In genomic region chr20:19830351-19830750, GRCh38 we compare ENCODE assay signal across 25 cellular contexts.
DNase-seq lines count a peak whose midpoint lies in the region; ATAC-seq and TF ChIP-seq lines count a peak whose summit lies in the region.
"Had no signal": no experiment of that assay in that cellular context is flagged by ENCODE, and none has a peak within 500 bp of the region (broad histone marks: within the 10 kb centered on the region; RNA-seq: fewer than 3 reads in every experiment).

No MANE protein-coding gene starts in this region.

- dilution Hi-C loops in mammary epithelial cell (cut with HindIII; ENCODE audit: low sequenced_read_pairs): no loop called here

- no peaks in the 10 kb centered on the region for H3K27me3 ChIP-seq in mammary epithelial cell (ENCODE audit: insufficient read depth, low read length)
- H3K27me3 ChIP-seq in breast epithelium: no peaks in the 10 kb centered on the region
- H3K27me3 ChIP-seq in mesenchymal stem cell (ENCODE audit: control insufficient read depth in 1 of 2, insufficient read depth in 1 of 2, low read length in 2 of 2): no peaks in the 10 kb centered on the region
- H3K27me3 ChIP-seq in spleen (replicated peaks in 1 of 7): no peaks in the 10 kb centered on the region
- no peaks in the 10 kb centered on the region for H3K27me3 ChIP-seq in Caco-2 (replicated peaks; ENCODE audit: control insufficient read depth, insufficient read depth, low read length)
- H3K27me3 ChIP-seq: MG63, Peyer's patch had no signal

- CTCF ChIA-PET in mammary epithelial cell (lab: Charles Lee; ENCODE audit: low non-redundant PET) (no interaction called here), Caco-2 (lab: Charles Lee) (no interaction called here)

- peaks cover 6% of the 10 kb centered on the region for H3K79me1 ChIP-seq in mesenchymal stem cell (replicated peaks; ENCODE audit: low read length, poor library complexity, severe bottlenecking)

- WGBS in mammary epithelial cell (ENCODE audit: low coverage, missing lambda C conversion rate): 95% methylated on average over 2 of the region's 2 CpGs
- WGBS in mesenchymal stem cell: 70% methylated on average over 2 of the region's 2 CpGs
- 73 to 82% (median 78%) methylated on average over 2 of the region's 2 CpGs; no CpG with 5 or more reads in 1 of the 5 donors for WGBS in spleen, 5 donors

- peak overlapping the region; percentile 87 for H2BK120ac ChIP-seq in mesenchymal stem cell (ENCODE audit: low read depth, low read length)

- no peak overlapping the region for H3K14ac ChIP-seq in mesenchymal stem cell (ENCODE audit: low read length in 2 of 2)

- no peaks in the 10 kb centered on the region for H4K20me1 ChIP-seq in mammary epithelial cell (ENCODE audit: insufficient read depth, low read length)

- peak overlapping the region; percentile 31 to 80 for H2BK12ac ChIP-seq in mesenchymal stem cell (ENCODE audit: low read length in 2 of 2)

- H3K79me2 ChIP-seq in mammary epithelial cell (ENCODE audit: insufficient read depth, low read length): no peaks in the 10 kb centered on the region

- no peaks in the 10 kb centered on the region for H3K27me3 Mint-ChIP-seq in Caco-2 (ENCODE audit: insufficient read depth, unreplicated experiment)

- no peak overlapping the region for H3K4me3 Mint-ChIP-seq in Caco-2 (ENCODE audit: unreplicated experiment)
- H3K4me3 Mint-ChIP-seq: CD14-positive monocyte, IgD-negative memory B cell had no signal

- intact Hi-C loops in mammary epithelial cell (cut with micrococcal nuclease): no loop called here
- intact Hi-C loops in breast epithelium (cut with DNase I; ENCODE audit: low total_unique reads): no loop called here
- intact Hi-C loops in spleen (cut with DNase I; ENCODE audit: low total_unique reads): no loop called here
- intact Hi-C loops in Caco-2 (cut with micrococcal nuclease; ENCODE audit: unreplicated experiment): no loop called here

- H3K18ac ChIP-seq in mesenchymal stem cell (ENCODE audit: low read depth in 1 of 2, low read length in 2 of 2): peak overlapping the region; percentile 86 to 89

- H3K4me2 ChIP-seq in mammary epithelial cell (ENCODE audit: insufficient read depth, low read depth, low read length): no peak overlapping the region
- no peak overlapping the region for H3K4me2 ChIP-seq in mesenchymal stem cell (ENCODE audit: low read length, poor library complexity, severe bottlenecking)

- no peaks in the 10 kb centered on the region for H3K9me3 Mint-ChIP-seq in Caco-2 (ENCODE audit: unreplicated experiment)
- H3K9me3 Mint-ChIP-seq: CD14-positive monocyte, IgD-negative memory B cell had no signal

- peak; percentile 55 for DNase-seq in mammary epithelial cell
- no peak for DNase-seq in breast epithelium (ENCODE audit: low spot score in 2 of 2)
- DNase-seq in epithelial cell of esophagus (ENCODE audit: low read depth): peak; percentile 45
- DNase-seq in mesenchymal stem cell: peak; percentile 77
- no peak for DNase-seq in spleen
- DNase-seq in Caco-2: no peak
- DNase-seq: DMS 273 treated with DMSO at 0.1 percent for 48 hours; DND-41; GDM1; GOT3; Kasumi-1; MG63; NCI-H1092; NCI-H1436 treated with DMSO at 0.1 percent for 48 hours; NCI-H2081; NCI-H510A; NCI-H748 treated with DMSO at 0.1 percent for 48 hours; NK-92 treated with Interleukin-12 subunit alpha and Interleukin-12 subunit beta, amount 100 ng/mL, for 24 hours; Peyer's patch had no signal

- POLR2A ChIA-PET in Caco-2 (lab: Charles Lee): no interaction called here

- no peak overlapping the region for H3K27ac ChIP-seq in mammary epithelial cell (ENCODE audit: insufficient read depth, low read depth, low read length)
- no peak overlapping the region for H3K27ac ChIP-seq in breast epithelium
- H3K27ac ChIP-seq in mesenchymal stem cell (ENCODE audit: low read length, poor library complexity, severe bottlenecking): peak overlapping the region; percentile 92
- peak overlapping the region in 7 of 8 donors; percentile 59 to 79 (median 66) for H3K27ac ChIP-seq in spleen
- H3K27ac ChIP-seq: 22Rv1, Peyer's patch had no signal

- no peaks in the 10 kb centered on the region for H3K36me3 Mint-ChIP-seq in Caco-2 (ENCODE audit: insufficient read depth, unreplicated experiment)

- H4K8ac ChIP-seq in mesenchymal stem cell (ENCODE audit: low read length): peak overlapping the region; percentile 73

- no peak for ATAC-seq in HG02798 (IDR thresholded peaks at IDR 0.05; ENCODE audit: poor library complexity, unreplicated experiment)
- ATAC-seq in GM21367 (IDR thresholded peaks at IDR 0.05; ENCODE audit: unreplicated experiment): no peak
- ATAC-seq: Right ventricle myocardium inferior had no signal

- H3K4me1 ChIP-seq in mammary epithelial cell (ENCODE audit: insufficient read depth, low read length): peaks cover 12% of the 10 kb centered on the region
- H3K4me1 ChIP-seq in breast epithelium: no peaks in the 10 kb centered on the region
- H3K4me1 ChIP-seq in mesenchymal stem cell (ENCODE audit: control insufficient read depth, insufficient read depth, low read depth, low read length): peaks cover 30% of the 10 kb centered on the region
- peaks cover 15 to 49% (median 27%) of the 10 kb centered on the region in 6 donors for H3K4me1 ChIP-seq in spleen
- peaks cover 36% of the 10 kb centered on the region for H3K4me1 ChIP-seq in Caco-2
- H3K4me1 ChIP-seq: Peyer's patch had no signal

- H2AK5ac ChIP-seq in mesenchymal stem cell (ENCODE audit: low read length, severe bottlenecking): peak overlapping the region; percentile 96

- no peak overlapping the region for H3K23ac ChIP-seq in mesenchymal stem cell (ENCODE audit: low read length in 2 of 2)

- peak overlapping the region; percentile 10 for H2BK5ac ChIP-seq in mesenchymal stem cell (ENCODE audit: low read depth, low read length, poor library complexity, severe bottlenecking)

- TF ChIP-seq POLR2A in breast epithelium (IDR thresholded peaks at IDR 0.05): no peak
- TF ChIP-seq POLR2A in spleen (IDR thresholded peaks at IDR 0.05): no peak

- no peak overlapping the region for H3K27ac Mint-ChIP-seq in Caco-2 (ENCODE audit: unreplicated experiment)
- H3K27ac Mint-ChIP-seq: IgD-negative memory B cell had no signal

- no peak for TF ChIP-seq CTCF in mammary epithelial cell (conservative IDR thresholded peaks at IDR 0.05 in 1 of 2, IDR thresholded peaks at IDR 0.05 in 1 of 2; ENCODE audit: extremely low read depth in 1 of 2, insufficient read depth in 1 of 2, low read depth in 1 of 2, low read length in 2 of 2)
- TF ChIP-seq CTCF in breast epithelium (IDR thresholded peaks at IDR 0.05): no peak
- no peak for TF ChIP-seq CTCF in epithelial cell of esophagus (IDR thresholded peaks at IDR 0.05; ENCODE audit: insufficient read depth, low read depth, low read length, missing control alignments)
- no peak for TF ChIP-seq CTCF in spleen (IDR thresholded peaks at IDR 0.05 in 8 of 11, conservative IDR thresholded peaks at IDR 0.05 in 3 of 11)
- no peak for TF ChIP-seq CTCF in Caco-2 (IDR thresholded peaks at IDR 0.05; ENCODE audit: insufficient read depth in 1 of 2, low read depth in 1 of 2, low read length in 1 of 2, severe bottlenecking in 1 of 2, unreplicated experiment in 1 of 2)

- peak overlapping the region; percentile 90 for H4K91ac ChIP-seq in mesenchymal stem cell (ENCODE audit: low read length)

- in situ Hi-C loops in mammary epithelial cell (cut with MboI; ENCODE audit: low sequenced_read_pairs in 2 of 2): no loop called here

- no peak overlapping the region for H2AFZ ChIP-seq in mammary epithelial cell (ENCODE audit: low read depth, low read length)
- no peak overlapping the region for H2AFZ ChIP-seq in mesenchymal stem cell (ENCODE audit: low read depth, low read length)

- H3K9ac ChIP-seq in mammary epithelial cell (ENCODE audit: insufficient read depth, low read length): no peak overlapping the region
- H3K9ac ChIP-seq in mesenchymal stem cell (ENCODE audit: low read length): no peak overlapping the region

- H3K9me3 ChIP-seq in mammary epithelial cell (replicated peaks; ENCODE audit: insufficient read depth, low read length): no peaks in the 10 kb centered on the region
- H3K9me3 ChIP-seq in breast epithelium: no peaks in the 10 kb centered on the region
- H3K9me3 ChIP-seq in mesenchymal stem cell (ENCODE audit: control insufficient read depth, low read length): no peaks in the 10 kb centered on the region
- H3K9me3 ChIP-seq in spleen: no peaks in the 10 kb centered on the region
- H3K9me3 ChIP-seq in Caco-2: no peaks in the 10 kb centered on the region
- H3K9me3 ChIP-seq: MG63, Peyer's patch had no signal

- H3K36me3 ChIP-seq in mammary epithelial cell (ENCODE audit: insufficient read depth, low read length) (no peaks in the 10 kb centered on the region), breast epithelium (no peaks in the 10 kb centered on the region), mesenchymal stem cell (ENCODE audit: control insufficient read depth in 1 of 2, insufficient read depth in 2 of 2, low read depth in 1 of 2, low read length in 2 of 2) (peaks cover 0 to 4% of the 10 kb centered on the region in 2 experiments), spleen (no peaks in the 10 kb centered on the region), Caco-2 (ENCODE audit: control insufficient read depth, insufficient read depth, low read length) (no peaks in the 10 kb centered on the region)
- H3K36me3 ChIP-seq: MG63, Peyer's patch had no signal

- BruUV-seq in mammary epithelial cell (replicated peaks; lab: Mats Ljungman, UMichigan) (no TSS peak), Caco-2 (replicated peaks; lab: Mats Ljungman, UMichigan) (no TSS peak)

- H3K4me3 ChIP-seq in mammary epithelial cell (replicated peaks in 1 of 3; ENCODE audit: insufficient read depth in 1 of 3, low read depth in 2 of 3, low read length in 3 of 3) (no peak overlapping the region), breast epithelium (no peak overlapping the region), epithelial cell of esophagus (ENCODE audit: low read length) (no peak overlapping the region), mesenchymal stem cell (ENCODE audit: insufficient read depth in 1 of 2, low read depth in 1 of 2, low read length in 2 of 2) (no peak overlapping the region), spleen (no peak overlapping the region), Caco-2 (ENCODE audit: low read depth, low read length) (no peak overlapping the region)
- H3K4me3 ChIP-seq: MG63, Peyer's patch had no signal

- peaks cover 18% of the 10 kb centered on the region for H3K4me1 Mint-ChIP-seq in Caco-2 (ENCODE audit: low read depth, unreplicated experiment)

- peak overlapping the region; percentile 76 for H2BK15ac ChIP-seq in mesenchymal stem cell (ENCODE audit: low read depth, poor library complexity, severe bottlenecking)

- peak overlapping the region; percentile 68 to 71 for H3K4ac ChIP-seq in mesenchymal stem cell (ENCODE audit: low read depth in 1 of 2, low read length in 2 of 2)

Comparison
In these comparisons a context has a peak if more than half of its experiments do, and no peak if none do; other contexts are left out.
1. DNase-seq: peak in mammary epithelial cell (single experiment), epithelial cell of esophagus (single experiment) and mesenchymal stem cell (single experiment); none in breast epithelium (0 of 2), spleen (single experiment) and Caco-2 (0 of 2).
2. H3K27ac ChIP-seq: peak in mesenchymal stem cell (single experiment) and spleen (7 of 8); none in mammary epithelial cell (single experiment) and breast epithelium (0 of 2).